ENCODE assay signal across 5 cellular contexts in genomic region chr12:124986876-124987275, GRCh38. TPM values are rescaled to one million over a fixed set of nuclear protein-coding genes. Genes with fewer than 3 reads are reported as not detected.
DNase-seq lines count a peak whose midpoint lies in the region; ATAC-seq and TF ChIP-seq lines count a peak whose summit lies in the region.
"Not testable (repeated sequence)": the region's sequence is repeated elsewhere in the genome, so short reads cannot be mapped to it uniquely, and the experiment has no call there.

No MANE protein-coding gene starts in this region.

- not testable (repeated sequence) for H3K27ac ChIP-seq in BLaER1 treated with 17β-estradiol and CSF1 and Interleukin-3, amounts not matched to agents 10 nM and 100 nM; Karpas-422 (ENCODE audit: low read length)
- H3K27ac ChIP-seq in RWPE1, result peak overlapping the region; percentile 2; the same call in 1 of the 2 replicates

- peak overlapping the region in 10 of 11 experiments; percentile 80 to 98 (median 93); a peak in 14 of 22 replicates for H3K4me2 ChIP-seq in BLaER1 treated with 17β-estradiol and CSF1 and Interleukin-3, amounts not matched to agents 10 nM and 100 nM
- H3K4me2 ChIP-seq in Karpas-422 (ENCODE audit: low read depth, low read length, poor library complexity, severe bottlenecking), result peak overlapping the region; percentile 80

- not testable (repeated sequence) for H3K9me2 ChIP-seq in Karpas-422 (replicated peaks; ENCODE audit: insufficient read depth, low read length)

- H3K9ac ChIP-seq in BLaER1 treated with 17β-estradiol and CSF1 and Interleukin-3, amounts not matched to agents 10 nM and 100 nM, result peak overlapping the region in 3 of 11 experiments; percentile 43 to 88 (median 85); a peak in 2 of 22 replicates
- not testable (repeated sequence) for H3K9ac ChIP-seq in Karpas-422 (ENCODE audit: low read length)

- H3K27me3 Mint-ChIP-seq in activated T-helper 1 cell treated with anti-CD3 and anti-CD28 coated beads, Interleukin-12 subunit alpha, Interleukin-12 subunit beta, Interleukin-2, Interleukin-4 antibody, amounts not matched to agents 30 ng/mL and 10 ng/mL and 1 ng/mL, durations not matched to agents 14 hours and 24 hours and 36 hours (ENCODE audit: insufficient read depth); naive B cell: not testable (repeated sequence)

- peaks cover 24% of the 10 kb centered on the region for H3K36me3 Mint-ChIP-seq in activated T-helper 1 cell treated with anti-CD3 and anti-CD28 coated beads, Interleukin-12 subunit alpha, Interleukin-12 subunit beta, Interleukin-2, Interleukin-4 antibody, amounts not matched to agents 30 ng/mL and 10 ng/mL and 1 ng/mL, durations not matched to agents 14 hours and 24 hours and 36 hours (ENCODE audit: low read depth)
- not testable (repeated sequence) for H3K36me3 Mint-ChIP-seq in naive B cell

- TF ChIP-seq CTCF in RWPE1 (conservative IDR thresholded peaks at IDR 0.05; ENCODE audit: low read depth), result not testable (repeated sequence)

- intact Hi-C loops in activated T-helper 1 cell treated with anti-CD3 and anti-CD28 coated beads, Interleukin-12 subunit alpha, Interleukin-12 subunit beta, Interleukin-2, Interleukin-4 antibody, amounts not matched to agents 30 ng/mL and 10 ng/mL and 1 ng/mL, durations not matched to agents 14 hours and 24 hours and 36 hours (cut with micrococcal nuclease), result not testable (repeated sequence)

- ATAC-seq in naive B cell (ENCODE audit: low read depth in 2 of 2), result not testable (repeated sequence)

- peak overlapping the region; percentile 93 for H3K4me3 Mint-ChIP-seq in activated T-helper 1 cell treated with anti-CD3 and anti-CD28 coated beads, Interleukin-12 subunit alpha, Interleukin-12 subunit beta, Interleukin-2, Interleukin-4 antibody, amounts not matched to agents 30 ng/mL and 10 ng/mL and 1 ng/mL, durations not matched to agents 14 hours and 24 hours and 36 hours
- H3K4me3 Mint-ChIP-seq in naive B cell, result peak overlapping the region in 5 of 8 donors; percentile 8 to 91 (median 57)

- H4K20me1 ChIP-seq in BLaER1 treated with 17β-estradiol and CSF1 and Interleukin-3, amounts not matched to agents 10 nM and 100 nM, result peaks cover 0 to 64% (median 48%) of the 10 kb centered on the region in 11 experiments; a peak in 15 of 22 replicates
- not testable (repeated sequence) for H4K20me1 ChIP-seq in Karpas-422 (ENCODE audit: insufficient read depth, low read depth, low read length)

- H3K4me1 ChIP-seq in BLaER1 treated with 17β-estradiol and CSF1 and Interleukin-3, amounts not matched to agents 10 nM and 100 nM, result peaks cover 13 to 18% (median 16%) of the 10 kb centered on the region in 10 experiments
- H3K4me1 ChIP-seq in Karpas-422 (ENCODE audit: low read length), result peaks cover 14% of the 10 kb centered on the region

- H2AFZ ChIP-seq in Karpas-422 (ENCODE audit: low read length), result not testable (repeated sequence)

- not testable (repeated sequence) for H3K27me3 ChIP-seq in BLaER1 treated with 17β-estradiol and CSF1 and Interleukin-3, amounts not matched to agents 10 nM and 100 nM; Karpas-422 (ENCODE audit: low read length)

- peak overlapping the region in 2 of 10 experiments; percentile 92 to 93; a peak in 3 of 20 replicates for H3K4me3 ChIP-seq in BLaER1 treated with 17β-estradiol and CSF1 and Interleukin-3, amounts not matched to agents 10 nM and 100 nM
- not testable (repeated sequence) for H3K4me3 ChIP-seq in Karpas-422 (ENCODE audit: low read length)

- not testable (repeated sequence) for H3K9me3 Mint-ChIP-seq in activated T-helper 1 cell treated with anti-CD3 and anti-CD28 coated beads, Interleukin-12 subunit alpha, Interleukin-12 subunit beta, Interleukin-2, Interleukin-4 antibody, amounts not matched to agents 30 ng/mL and 10 ng/mL and 1 ng/mL, durations not matched to agents 14 hours and 24 hours and 36 hours; naive B cell

- peaks cover 16% of the 10 kb centered on the region for H3K4me1 Mint-ChIP-seq in activated T-helper 1 cell treated with anti-CD3 and anti-CD28 coated beads, Interleukin-12 subunit alpha, Interleukin-12 subunit beta, Interleukin-2, Interleukin-4 antibody, amounts not matched to agents 30 ng/mL and 10 ng/mL and 1 ng/mL, durations not matched to agents 14 hours and 24 hours and 36 hours (ENCODE audit: low read depth)
- H3K4me1 Mint-ChIP-seq in naive B cell, result peaks cover 12 to 33% (median 26%) of the 10 kb centered on the region in 3 donors

- not testable (repeated sequence) for DNase-seq in Karpas-422; RWPE1 (ENCODE audit: low spot score); activated T-helper 1 cell treated with anti-CD3 and anti-CD28 coated beads, Interleukin-12 subunit alpha, Interleukin-12 subunit beta, Interleukin-2, Interleukin-4 antibody, amounts not matched to agents 30 ng/mL and 10 ng/mL and 1 ng/mL, durations not matched to agents 14 hours and 24 hours and 36 hours (ENCODE audit: low spot score); naive B cell

- not testable (repeated sequence) for H3K9me3 ChIP-seq in BLaER1 treated with 17β-estradiol and CSF1 and Interleukin-3, amounts not matched to agents 10 nM and 100 nM (replicated peaks in 1 of 11); Karpas-422 (ENCODE audit: low read length)

- not testable (repeated sequence) for H3K27ac Mint-ChIP-seq in activated T-helper 1 cell treated with anti-CD3 and anti-CD28 coated beads, Interleukin-12 subunit alpha, Interleukin-12 subunit beta, Interleukin-2, Interleukin-4 antibody, amounts not matched to agents 30 ng/mL and 10 ng/mL and 1 ng/mL, durations not matched to agents 14 hours and 24 hours and 36 hours
- peak overlapping the region in 1 of 6 donors; percentile 64 for H3K27ac Mint-ChIP-seq in naive B cell

- peaks cover 41% of the 10 kb centered on the region for H3K79me2 ChIP-seq in Karpas-422 (ENCODE audit: low read length)

- H3K36me3 ChIP-seq in BLaER1 treated with 17β-estradiol and CSF1 and Interleukin-3, amounts not matched to agents 10 nM and 100 nM, result peaks cover 40 to 56% (median 54%) of the 10 kb centered on the region in 11 experiments
- H3K36me3 ChIP-seq in Karpas-422 (ENCODE audit: insufficient read depth, low read length), result peaks cover 18% of the 10 kb centered on the region; the same call in 1 of the 2 replicates

- POLR2A ChIA-PET in RWPE1 (lab: Yijun Ruan, JAX; ENCODE audit: low non-redundant PET), result not testable (repeated sequence)

- CTCF ChIA-PET in RWPE1 (lab: Yijun Ruan, JAX), result not testable (repeated sequence)

RNA-seq across cellular contexts. Expression of gene DHX37, which starts 2.1 kb away (rescaled TPM):
- total RNA-seq in Karpas-422 (2014; rRNA removed; shearing (Covaris generic); ENCODE audit: low replicate concordance), result 10.8 and 23.7 TPM in 2 replicates
- total RNA-seq in activated T-helper 1 cell treated with anti-CD3 and anti-CD28 coated beads, Interleukin-12 subunit alpha, Interleukin-12 subunit beta, Interleukin-2, Interleukin-4 antibody, amounts not matched to agents 30 ng/mL and 10 ng/mL and 1 ng/mL, durations not matched to agents 14 hours and 24 hours and 36 hours, result 47.5 and 50.2 TPM in 2 replicates
- polyA plus RNA-seq in naive B cell (ENCODE audit: low read depth in 6 of 6), result 1 to 10 TPM; 1.2 to 6.8 (median 4.3) TPM

RNA-seq across cellular contexts. Expression of gene BRI3BP, which starts 6.6 kb away (rescaled TPM):
- 48.9 and 52.9 TPM in 2 replicates for total RNA-seq in Karpas-422 (2014; rRNA removed; shearing (Covaris generic); ENCODE audit: low replicate concordance)
- 35.0 and 35.2 TPM in 2 replicates for total RNA-seq in activated T-helper 1 cell treated with anti-CD3 and anti-CD28 coated beads, Interleukin-12 subunit alpha, Interleukin-12 subunit beta, Interleukin-2, Interleukin-4 antibody, amounts not matched to agents 30 ng/mL and 10 ng/mL and 1 ng/mL, durations not matched to agents 14 hours and 24 hours and 36 hours
- polyA plus RNA-seq in naive B cell (ENCODE audit: low read depth in 6 of 6), result 10 to 100 TPM in 2 of 6 donors, 1 to 10 TPM in 4; 4.0 to 12.1 (median 9.2) TPM
